ENCODE assay signal across 8 cellular contexts in genomic region chr17:74325743-74326379, GRCh38. TPM values are rescaled to one million over a fixed set of nuclear protein-coding genes. Genes with fewer than 3 reads are reported as not detected.
DNase-seq lines count a peak whose midpoint lies in the region; ATAC-seq, FAIRE-seq and TF ChIP-seq lines count a peak whose summit lies in the region.

KIF19 (plus strand) TSS chr17:74326226; CDS start chr17:74326350, 124 bp downstream.

- no peaks in the 10 kb centered on the region for H3F3A ChIP-seq in smooth muscle cell (ENCODE audit: low read depth)

- H3K36me3 ChIP-seq in smooth muscle cell (ENCODE audit: low read depth) = no peaks in the 10 kb centered on the region

- H3K27me3 ChIP-seq in smooth muscle cell (ENCODE audit: low read depth) = peaks cover 64% of the 10 kb centered on the region

- no peaks in the 10 kb centered on the region for H3K9me3 ChIP-seq in smooth muscle cell (replicated peaks; ENCODE audit: low read depth)

- no peaks in the 10 kb centered on the region for H4K20me1 ChIP-seq in smooth muscle cell (ENCODE audit: low read depth)

- H3K4me1 ChIP-seq in smooth muscle cell (ENCODE audit: low read depth) = peaks cover 8% of the 10 kb centered on the region

- no peak within 1 kb of the TSS for H2AFZ ChIP-seq in smooth muscle cell (ENCODE audit: low read depth)

- TF ChIP-seq CTCF in smooth muscle cell (IDR thresholded peaks at IDR 0.05; ENCODE audit: borderline replicate concordance, insufficient read depth, poor library complexity, severe bottlenecking) = no peak

- no peak within 1 kb of the TSS for H3K27ac ChIP-seq in smooth muscle cell (ENCODE audit: low read depth)

- WGBS in smooth muscle cell (ENCODE audit: low lambda C conversion rate) = 7% methylated on average over 59 of the region's 73 CpGs

- H3K9ac ChIP-seq in smooth muscle cell (ENCODE audit: low read depth) = no peak within 1 kb of the TSS

- H3K4me2 ChIP-seq in smooth muscle cell = peak within 1 kb of the TSS; percentile 82

- ATAC-seq in HG03280 (IDR thresholded peaks at IDR 0.05; ENCODE audit: unreplicated experiment) = no peak
- ATAC-seq in HG03025 (IDR thresholded peaks at IDR 0.05; ENCODE audit: low FRiP score, unreplicated experiment) = no peak

- DNase-seq in GM19239 (ENCODE audit: insufficient read length, low spot score) (peak; percentile 81), NCI-H510A treated with DMSO at 0.1 percent for 48 hours (lab: John Stamatoyannopoulos, UW) (peak; percentile 79), smooth muscle cell (lab: John Stamatoyannopoulos, UW; ENCODE audit: unreplicated experiment) (no peak)
- peak; percentile 19 for DNase-seq in activated gamma-delta T cell treated with anti-CD3 and anti-CD28 coated beads, Interleukin-2, amount 50 U/mL, for 16 hours (ENCODE audit: low read depth)
- no peak for DNase-seq in effector CD8-positive, alpha-beta T cell (lab: John Stamatoyannopoulos, UW)

- H3K79me2 ChIP-seq in smooth muscle cell (ENCODE audit: low read depth) = no peaks in the 10 kb centered on the region

- FAIRE-seq in GM19239 (lab: Jason Lieb, UNC) = peak; percentile 14

- H3K4me3 ChIP-seq in iPS-11a (ENCODE audit: low read depth, low read length) (peak within 1 kb of the TSS; percentile 47), smooth muscle cell (peak within 1 kb of the TSS; percentile 41)

RNA-seq across cellular contexts. Expression of gene KIF19, which starts in this region (rescaled TPM):
- not detected in 2 replicates for total RNA-seq in smooth muscle cell
- polyA plus RNA-seq in smooth muscle cell = not detected in 2 replicates

Comparison
In these comparisons a context has a peak if more than half of its experiments do, and no peak if none do; other contexts are left out.
1. DNase-seq: peak in GM19239 (single experiment), NCI-H510A treated with DMSO at 0.1 percent for 48 hours (single experiment) and activated gamma-delta T cell treated with anti-CD3 and anti-CD28 coated beads, Interleukin-2, amount 50 U/mL, for 16 hours (single experiment); none in smooth muscle cell (single experiment) and effector CD8-positive, alpha-beta T cell (single experiment).